8 cellular contexts compared by ENCODE assay signal in genomic region chr17:19508327-19508867, GRCh38. TPM values are rescaled to one million over a fixed set of nuclear protein-coding genes. Genes with fewer than 3 reads are reported as not detected.
A peak's percentile ranks its signal among the peaks of the same experiment; 100 is the strongest.
DNase-seq lines count a peak whose midpoint lies in the region; ATAC-seq, FAIRE-seq and TF ChIP-seq lines count a peak whose summit lies in the region.

No MANE protein-coding gene starts in this region.

- H3K9me3 ChIP-seq in CD4-positive, alpha-beta memory T cell (ENCODE audit: control insufficient read depth in 1 of 2, low read length in 2 of 2) = no peaks in the 10 kb centered on the region
- H3K9me3 ChIP-seq in pancreas = no peaks in the 10 kb centered on the region

- peak in 1 of 5 donors; percentile 63 for DNase-seq in CD4-positive, alpha-beta memory T cell
- DNase-seq in NCI-H146 (lab: John Stamatoyannopoulos, UW) (peak; percentile 60), activated T-cell treated with anti-CD3 and anti-CD28 coated beads for 48 hours (ENCODE audit: low read depth) (peak; percentile 30), fibroblast of the aortic adventitia (ENCODE audit: low read depth) (no peak), pancreas (peak; percentile 31 to 74 (median 51)), urothelium cell line (ENCODE audit: low spot score) (peak; percentile 64), dedifferentiated amniotic fluid mesenchymal stem cell (ENCODE audit: extremely low spot score) (no peak)

- no peaks in the 10 kb centered on the region for H3K27me3 ChIP-seq in CD4-positive, alpha-beta memory T cell (ENCODE audit: insufficient read depth, low read length)
- H3K27me3 ChIP-seq in pancreas = no peaks in the 10 kb centered on the region

- POLR2A ChIA-PET in CD4-positive, alpha-beta memory T cell (lab: Charles Lee; ENCODE audit: partially characterized antibody) = no interaction called here

- H3K4me3 Mint-ChIP-seq in CD4-positive, alpha-beta memory T cell = peak overlapping the region; percentile 87 to 98 (median 93)

- 13% methylated on average over 21 to 26 of the region's 26 CpGs for WGBS in pancreas, 2 donors

- H3K27ac Mint-ChIP-seq in CD4-positive, alpha-beta memory T cell = peak overlapping the region; percentile 86 to 99 (median 98)

- ATAC-seq in GM21529 (IDR thresholded peaks at IDR 0.05; ENCODE audit: unreplicated experiment) (peak; percentile 43), pancreas (peak; percentile 48 to 75 (median 66))

- TF ChIP-seq CTCF in fibroblast of the aortic adventitia (IDR thresholded peaks at IDR 0.05; ENCODE audit: insufficient read depth, low read length) (no peak), pancreas (IDR thresholded peaks at IDR 0.05) (no peak)

- no peak for FAIRE-seq in pancreas (lab: Jason Lieb, UNC)
- no peak for FAIRE-seq in urothelium cell line (lab: Jason Lieb, UNC)

- intact Hi-C loops in CD4-positive, alpha-beta memory T cell (cut with micrococcal nuclease) = loop anchor here (1.0 to 5.0 kb wide), 3 partner anchors 131 to 146 kb away; partner anchors contain the start of genes ALDH3A2, B9D1 and MAPK7
- intact Hi-C loops in pancreas (cut with DNase I) = no loop called here

- peak overlapping the region; percentile 61 for H3K27ac ChIP-seq in CD4-positive, alpha-beta memory T cell (ENCODE audit: low read depth, low read length)
- H3K27ac ChIP-seq in pancreas = peak overlapping the region; percentile 53 to 73 (median 70)

- H3K4me1 ChIP-seq in CD4-positive, alpha-beta memory T cell (ENCODE audit: insufficient read depth, low read length) = peaks cover 5% of the 10 kb centered on the region
- H3K4me1 ChIP-seq in pancreas = no peaks in the 10 kb centered on the region

- peak overlapping the region; percentile 91 to 95 for H3K4me3 ChIP-seq in CD4-positive, alpha-beta memory T cell (ENCODE audit: low read length in 2 of 2)
- H3K4me3 ChIP-seq in fibroblast of the aortic adventitia (ENCODE audit: low read depth, low read length) (peak overlapping the region; percentile 74), pancreas (peak overlapping the region; percentile 45 to 76 (median 52))

- no peaks in the 10 kb centered on the region for H3K36me3 ChIP-seq in CD4-positive, alpha-beta memory T cell (ENCODE audit: insufficient read depth, low read length)
- H3K36me3 ChIP-seq in pancreas = no peaks in the 10 kb centered on the region

- H3K4me1 Mint-ChIP-seq in CD4-positive, alpha-beta memory T cell = peaks cover 5 to 12% (median 9%) of the 10 kb centered on the region in 4 donors

- CTCF ChIA-PET in CD4-positive, alpha-beta memory T cell (lab: Charles Lee; ENCODE audit: partially characterized antibody) = no interaction called here

- peaks cover 1 to 5% of the 10 kb centered on the region in 2 donors for H3K27me3 Mint-ChIP-seq in CD4-positive, alpha-beta memory T cell

- peaks cover 0 to 11% of the 10 kb centered on the region in 2 donors for H3K36me3 Mint-ChIP-seq in CD4-positive, alpha-beta memory T cell

- peaks cover 0 to 9% (median 0%) of the 10 kb centered on the region in 8 donors for H3K9me3 Mint-ChIP-seq in CD4-positive, alpha-beta memory T cell

RNA-seq across cellular contexts. Expression of gene SLC47A1, which starts 25.3 kb away (rescaled TPM):
- total RNA-seq in CD4-positive, alpha-beta memory T cell = under 1 TPM in 1 of 2 experiments, not detected in 1; 0.25 TPM
- polyA plus RNA-seq in CD4-positive, alpha-beta memory T cell = not detected
- 0.27 and 0.65 TPM in 2 replicates for total RNA-seq in fibroblast of the aortic adventitia (ENCODE audit: low replicate concordance)
- under 1 TPM in 5 of 6 donors, not detected in 1; 0.12 to 0.97 (median 0.73) TPM for total RNA-seq in pancreas
- under 1 TPM; 0.14 to 0.49 TPM for polyA plus RNA-seq in pancreas

Comparison
In these comparisons a context has a peak if more than half of its experiments do, and no peak if none do; other contexts are left out.
1. DNase-seq: peak in NCI-H146 (single experiment), activated T-cell treated with anti-CD3 and anti-CD28 coated beads for 48 hours (single experiment), pancreas (6 of 6) and urothelium cell line (single experiment); none in fibroblast of the aortic adventitia (single experiment) and dedifferentiated amniotic fluid mesenchymal stem cell (single experiment).
2. Peak in every context shown above with its lines, with median percentiles within 50 percentile points of each other: H3K4me3 ChIP-seq.